Comparison of ENCODE assay signal across 33 cellular contexts in genomic region chr16:48659940-48660339, GRCh38.
"Had no signal": no experiment of that assay in that cellular context is flagged by ENCODE, and none has a peak within 500 bp of the region (broad histone marks: within the 10 kb centered on the region; RNA-seq: fewer than 3 reads in every experiment).

No MANE protein-coding gene starts in this region.

- H3K27ac ChIP-seq: ascending aorta, breast epithelium, cardiac muscle cell, coronary artery, epithelial cell of prostate, gastrocnemius medialis, heart left ventricle had no signal

- ATAC-seq: activated CD4-positive, alpha-beta T cell treated with anti-CD3 and anti-CD28 coated beads for 36 hours; activated naive CD4-positive, alpha-beta T cell treated with anti-CD3 and anti-CD28 coated beads, Interleukin-2, amount 50 U/mL, for 72 hours; activated T-cell treated with anti-CD3 and anti-CD28 coated beads, Interleukin-2, amount 50 U/mL, for 72 hours; effector memory CD8-positive, alpha-beta T cell; gastrocnemius medialis; heart left ventricle; T-helper 17 cell had no signal

- FAIRE-seq: endothelial cell of umbilical vein had no signal

- H3K36me3 ChIP-seq: ascending aorta, breast epithelium, cardiac muscle cell, gastrocnemius medialis, heart left ventricle had no signal

- DNase-seq: activated CD4-positive, alpha-beta memory T cell treated with anti-CD3 and anti-CD28 coated beads, Interleukin-2, amount 10 ng/mL, durations not matched to agents 7 days and 5 days; activated CD4-positive, alpha-beta T cell treated with anti-CD3 and anti-CD28 coated beads for 36 hours; activated CD4-positive, alpha-beta T cell treated with anti-CD3 and anti-CD28 coated beads, Interleukin-2, amount 10 ng/mL, durations not matched to agents 24 days and 14 days; activated CD4-positive, alpha-beta T cell treated with anti-CD3 and anti-CD28 coated beads, Interleukin-2, amount 50 U/mL, for 4 hours; activated CD4-positive, CD25-positive, alpha-beta regulatory T cell; activated CD4-positive, CD25-positive, alpha-beta regulatory T cell treated with anti-CD3 and anti-CD28 coated beads, Interleukin-2, amount 50 U/mL, for 72 hours; activated CD8-positive, alpha-beta memory T cell treated with anti-CD3 and anti-CD28 coated beads, Interleukin-2, amount 50 U/mL, for 48 hours; activated gamma-delta T cell; activated naive CD4-positive, alpha-beta T cell; activated naive CD4-positive, alpha-beta T cell treated with anti-CD3 and anti-CD28 coated beads, Interleukin-2, amount 10 ng/mL, durations not matched to agents 7 days and 5 days; activated naive CD8-positive, alpha-beta T cell treated with anti-CD3 and anti-CD28 coated beads, Interleukin-2, amount 10 ng/mL, durations not matched to agents 7 days and 5 days; activated T-cell treated with anti-CD3 and anti-CD28 coated beads for 4 hours; activated T-cell treated with anti-CD3 and anti-CD28 coated beads, Interleukin-2, amount 50 U/mL, for 24 hours; activated T-cell treated with anti-CD3 and anti-CD28 coated beads, Interleukin-2, amount 50 U/mL, for 72 hours; central memory CD4-positive, alpha-beta T cell; cerebellar nuclear complex; dermis blood vessel endothelial cell; effector CD4-positive, alpha-beta T cell; effector memory CD8-positive, alpha-beta T cell; foreskin fibroblast; gastrocnemius medialis; glutamatergic neuron; heart left ventricle; T-helper 1 cell; T-helper 17 cell; T1000 had no signal

- H3K27me3 ChIP-seq: ascending aorta, breast epithelium, cardiac muscle cell, gastrocnemius medialis, heart left ventricle had no signal

- H3K4me1 ChIP-seq: ascending aorta, breast epithelium, gastrocnemius medialis, heart left ventricle had no signal

- H3K4me3 ChIP-seq: ascending aorta, breast epithelium, cardiac muscle cell, coronary artery, heart left ventricle had no signal
